ENCODE assay signal across 20 cellular contexts in the genomic region with DNA sequence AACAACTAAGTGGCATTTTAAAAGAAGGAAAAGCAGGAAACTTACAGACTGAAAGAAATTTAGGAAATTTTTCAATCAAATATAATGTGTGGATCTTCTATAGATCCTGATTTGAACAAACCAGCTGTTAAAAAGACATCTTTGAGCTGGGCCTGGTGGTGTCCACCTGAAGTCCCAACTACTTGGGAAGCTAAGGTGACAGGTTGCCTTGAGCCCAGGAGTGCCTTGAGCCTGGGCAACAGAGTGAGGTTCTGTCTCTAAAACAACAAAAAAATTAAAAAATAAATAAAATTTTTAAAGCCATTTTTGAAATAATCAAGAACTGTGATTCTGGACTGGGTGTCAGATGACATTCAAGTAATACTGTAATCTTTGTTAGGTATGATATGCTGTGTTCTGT.
DNase-seq lines count a peak whose midpoint lies in the region; ATAC-seq and TF ChIP-seq lines count a peak whose summit lies in the region.
"Had no signal": no experiment of that assay in that cellular context is flagged by ENCODE, and none has a peak within 500 bp of the region (broad histone marks: within the 10 kb centered on the region; RNA-seq: fewer than 3 reads in every experiment).

No MANE protein-coding gene starts in this region.

- no peak overlapping the region for H3K4me3 Mint-ChIP-seq in activated naive CD4-positive, alpha-beta T cell treated with anti-CD3 and anti-CD28 coated beads, Interleukin-2, amount 10 ng/mL, durations not matched to agents 7 days and 5 days
- H3K4me3 Mint-ChIP-seq: B cell; CD8-positive, alpha-beta T cell; HFFc6 had no signal

- H3K27ac Mint-ChIP-seq in activated naive CD4-positive, alpha-beta T cell treated with anti-CD3 and anti-CD28 coated beads, Interleukin-2, amount 10 ng/mL, durations not matched to agents 7 days and 5 days, result peak overlapping the region; percentile 37
- H3K27ac Mint-ChIP-seq: B cell; CD4-positive, CD25-positive, alpha-beta regulatory T cell; CD8-positive, alpha-beta T cell had no signal

- H3K4me1 Mint-ChIP-seq in activated naive CD4-positive, alpha-beta T cell treated with anti-CD3 and anti-CD28 coated beads, Interleukin-2, amount 10 ng/mL, durations not matched to agents 7 days and 5 days, result peaks cover 2% of the 10 kb centered on the region

- H3K36me3 Mint-ChIP-seq in activated naive CD4-positive, alpha-beta T cell treated with anti-CD3 and anti-CD28 coated beads, Interleukin-2, amount 10 ng/mL, durations not matched to agents 7 days and 5 days, result no peaks in the 10 kb centered on the region

- no peak for ATAC-seq in GM21825 (IDR thresholded peaks at IDR 0.05; ENCODE audit: unreplicated experiment)
- ATAC-seq: CD8-positive, alpha-beta T cell; GM12878 had no signal

- no peak for DNase-seq in activated naive CD4-positive, alpha-beta T cell treated with anti-CD3 and anti-CD28 coated beads, Interleukin-2, amount 10 ng/mL, durations not matched to agents 7 days and 5 days
- DNase-seq in activated naive CD4-positive, alpha-beta T cell (lab: John Stamatoyannopoulos, UW), result no peak
- DNase-seq in islet precursor cell (peak; percentile 12), SW 1271 (lab: John Stamatoyannopoulos, UW) (no peak)
- DNase-seq: Caco-2; CD4-positive, CD25-positive, alpha-beta regulatory T cell; CD8-positive, alpha-beta T cell; DMS153; DMS79; EL; GDM1; GOT3; HFFc6 had no signal

- H3K9me3 Mint-ChIP-seq in activated naive CD4-positive, alpha-beta T cell treated with anti-CD3 and anti-CD28 coated beads, Interleukin-2, amount 10 ng/mL, durations not matched to agents 7 days and 5 days, result no peaks in the 10 kb centered on the region
- H3K9me3 Mint-ChIP-seq: CD4-positive, CD25-positive, alpha-beta regulatory T cell; CD8-positive, alpha-beta T cell; HFFc6 had no signal

- H3K27ac ChIP-seq in VCaP, result peak overlapping the region; percentile 62
- H3K27ac ChIP-seq: 22Rv1, BLaER1, C4-2B had no signal

- H3K27me3 Mint-ChIP-seq in activated naive CD4-positive, alpha-beta T cell treated with anti-CD3 and anti-CD28 coated beads, Interleukin-2, amount 10 ng/mL, durations not matched to agents 7 days and 5 days, result no peaks in the 10 kb centered on the region
- H3K27me3 Mint-ChIP-seq: B cell had no signal

- CTCF ChIA-PET in activated naive CD4-positive, alpha-beta T cell treated with anti-CD3 and anti-CD28 coated beads, Interleukin-2, amount 10 ng/mL, durations not matched to agents 7 days and 5 days (lab: Charles Lee), result no interaction called here

- no peak for TF ChIP-seq CTCF in VCaP (conservative IDR thresholded peaks at IDR 0.05)
